ENCODE assay signal across 21 cellular contexts in the genomic region with DNA sequence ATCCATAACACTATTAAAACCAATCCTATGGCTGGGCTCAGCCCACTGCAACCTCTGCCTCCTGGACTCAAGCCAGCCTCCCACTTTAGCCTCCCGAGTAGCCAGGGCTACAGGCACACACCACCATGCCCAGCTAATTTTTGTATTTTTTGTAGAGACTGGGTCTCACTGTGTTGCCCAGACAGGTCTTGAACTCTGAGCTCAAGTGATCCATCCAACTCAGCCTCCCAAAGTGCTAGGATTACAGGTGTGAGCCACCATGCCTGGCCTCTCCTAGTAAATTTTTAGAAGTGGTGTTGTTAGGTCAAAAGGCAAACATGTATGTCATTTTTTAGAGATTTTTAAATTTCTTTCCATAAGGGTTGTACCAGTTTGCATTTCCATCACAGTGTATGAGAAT. TPM values are rescaled to one million over a fixed set of nuclear protein-coding genes. Genes with fewer than 3 reads are reported as not detected.
"Had no signal": no experiment of that assay in that cellular context is flagged by ENCODE, and none has a peak within 500 bp of the region (broad histone marks: within the 10 kb centered on the region; RNA-seq: fewer than 3 reads in every experiment).

No MANE protein-coding gene starts in this region.

- H3K27ac ChIP-seq: RWPE1 had no signal

- H3K9me3 ChIP-seq: SK-N-SH had no signal

- ATAC-seq: Panc1, PC-3 had no signal

- DNase-seq: IMR-90; Karpas-422; KG1; MM.1S; NCI-H1092 treated with DMSO at 0.1 percent for 48 hours; NCI-H1436; NCI-H187 treated with DMSO at 0.1 percent for 48 hours; NCI-H2029 treated with DMSO at 0.1 percent for 48 hours; NCI-H2171 treated with DMSO at 0.1 percent for 48 hours; NCI-H345; NCI-H446 treated with DMSO at 0.1 percent for 48 hours; NCI-H510A treated with DMSO at 0.1 percent for 48 hours; NCI-H748 treated with DMSO at 0.1 percent for 48 hours; NK-92 treated with Interleukin-12 subunit alpha and Interleukin-12 subunit beta, amount 100 ng/mL, for 24 hours; PC-3; SHP77; SK-N-SH had no signal

RNA-seq across cellular contexts. Expression of gene F2, which starts 14.2 kb away (rescaled TPM):
- total RNA-seq: IMR-90, M059J, PC-3, SK-MEL-5 had no signal
